ENCODE assay signal across 25 cellular contexts in genomic region chr3:180223268-180223667, GRCh38.
"Had no signal": no experiment of that assay in that cellular context is flagged by ENCODE, and none has a peak within 500 bp of the region (broad histone marks: within the 10 kb centered on the region; RNA-seq: fewer than 3 reads in every experiment).

No MANE protein-coding gene starts in this region.

- FAIRE-seq: bronchial epithelial cell, frontal cortex, kidney, pancreas, small intestine had no signal

- ATAC-seq: left lobe of liver; natural killer cell; pancreas; right lobe of liver; stimulated activated naive CD8-positive, alpha-beta T cell treated with anti-CD3 and anti-CD28 coated beads, Interleukin-15, amount 100 ng/mL, for 72 hours had no signal

- DNase-seq: activated CD4-positive, alpha-beta T cell treated with anti-CD3 and anti-CD28 coated beads, Interleukin-2, amount 10 ng/mL, durations not matched to agents 24 days and 14 days; activated CD8-positive, alpha-beta memory T cell treated with anti-CD3 and anti-CD28 coated beads, Interleukin-2, amount 50 U/mL, for 48 hours; activated effector memory CD4-positive, alpha-beta T cell treated with Interleukin-2 at 50 U/mL for 16 hours; activated naive CD4-positive, alpha-beta T cell treated with anti-CD3 and anti-CD28 coated beads, Interleukin-2, amount 10 ng/mL, durations not matched to agents 7 days and 5 days; activated T-cell treated with anti-CD3 and anti-CD28 coated beads, Interleukin-2, amount 50 U/mL, for 48 hours; aorta; cerebellar nuclear complex; cortex of kidney; effector CD4-positive, alpha-beta T cell; head of caudate nucleus; kidney; natural killer cell; pancreas; right lobe of liver; small intestine; stimulated activated CD4-positive, alpha-beta T cell treated with anti-CD3 and anti-CD28 coated beads, Interleukin-15, amount 100 ng/mL, for 24 hours; stimulated activated CD4-positive, alpha-beta T cell treated with anti-CD3 and anti-CD28 coated beads, Interleukin-4, amount 100 ng/mL, for 1 hour; stimulated activated naive CD8-positive, alpha-beta T cell treated with anti-CD3 and anti-CD28 coated beads, Interleukin-15, amount 100 ng/mL, for 72 hours; transverse colon; uterus had no signal

- H3K9me3 ChIP-seq: pancreas, right lobe of liver, suprapubic skin had no signal

- H3K4me1 ChIP-seq: pancreas, right lobe of liver, suprapubic skin, transverse colon, uterus had no signal

- H3K4me3 ChIP-seq: lung, pancreas, right lobe of liver, suprapubic skin, transverse colon, uterus had no signal

- H3K36me3 ChIP-seq: pancreas, right lobe of liver, suprapubic skin, transverse colon, uterus had no signal

- H3K27ac ChIP-seq: pancreas, right lobe of liver, suprapubic skin, transverse colon, uterus had no signal
